In the genomic region with DNA sequence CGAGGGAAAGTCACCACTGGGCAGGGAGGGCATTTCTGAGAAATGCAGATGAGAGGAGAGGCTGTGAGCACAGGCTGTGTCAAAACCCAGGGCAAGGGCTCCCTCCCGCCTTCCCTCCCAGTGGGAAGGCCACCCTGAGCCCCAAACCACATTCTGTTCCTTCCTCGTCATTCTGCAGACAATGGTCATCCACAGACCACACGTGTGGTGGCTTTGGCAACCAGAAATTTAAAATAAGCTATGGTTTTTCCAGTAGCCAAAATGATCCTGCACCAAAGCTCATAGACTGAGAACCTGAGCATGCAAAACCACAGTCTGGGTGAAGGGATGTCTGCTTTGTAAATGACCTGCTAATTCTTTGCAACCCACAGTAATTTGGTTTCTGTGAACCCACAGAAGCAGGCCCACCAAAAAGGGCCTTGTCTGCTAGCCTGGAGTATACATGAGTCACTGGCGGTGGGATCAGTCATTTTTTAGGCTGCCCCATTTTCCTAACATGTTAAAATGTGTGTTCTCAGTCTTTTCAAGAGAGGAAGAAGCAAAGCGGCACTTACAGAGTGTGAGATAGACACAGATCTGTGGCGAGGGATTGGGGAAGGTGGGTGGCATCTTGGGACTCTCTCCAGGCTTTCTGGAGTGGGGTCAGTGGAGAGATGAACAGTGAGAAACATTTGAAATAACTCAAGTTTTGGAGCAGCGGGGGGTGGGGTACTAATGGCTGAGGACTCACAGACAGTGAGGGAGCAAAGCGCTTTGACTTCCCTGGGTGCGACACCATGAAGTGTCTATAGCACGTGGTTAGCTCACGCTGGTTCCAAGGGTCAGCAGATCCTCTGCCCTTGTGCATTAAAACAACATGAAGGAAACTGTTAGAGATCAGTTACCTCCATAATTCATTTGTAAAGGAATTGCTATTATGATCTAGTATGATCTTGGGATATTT, we compare ENCODE assay signal across 1 cellular context.
A peak's percentile ranks its signal among the peaks of the same experiment; 100 is the strongest.
TF ChIP-seq lines count a peak whose summit lies in the region.

No MANE protein-coding gene starts in this region.

TF ChIP-seq in K562, 482 proteins besides CTCF, POLR2A, EP300 and RAD21:
- TF ChIP-seq NBN (IDR thresholded peaks at IDR 0.05; ENCODE audit: low read depth) (no peak), ILK (tag; IDR thresholded peaks at IDR 0.05; ENCODE audit: borderline replicate concordance, low read depth) (no peak), ZNF316 (IDR thresholded peaks at IDR 0.05) (no peak), CHCHD3 (CRISPR knock-in tag; IDR thresholded peaks at IDR 0.05) (no peak), L3MBTL2 (IDR thresholded peaks at IDR 0.05) (0 out of 2 replicates have a peak, but pooled peaks have one; percentile 16), ZFP1 (CRISPR knock-in tag; IDR thresholded peaks at IDR 0.05) (no peak), ARHGAP35 (IDR thresholded peaks at IDR 0.05; ENCODE audit: partially characterized antibody) (no peak), NR4A1 (CRISPR knock-in tag; IDR thresholded peaks at IDR 0.05) (no peak), NR4A1 (tag; IDR thresholded peaks at IDR 0.05) (no peak)
- TF ChIP-seq, protein P1, sequence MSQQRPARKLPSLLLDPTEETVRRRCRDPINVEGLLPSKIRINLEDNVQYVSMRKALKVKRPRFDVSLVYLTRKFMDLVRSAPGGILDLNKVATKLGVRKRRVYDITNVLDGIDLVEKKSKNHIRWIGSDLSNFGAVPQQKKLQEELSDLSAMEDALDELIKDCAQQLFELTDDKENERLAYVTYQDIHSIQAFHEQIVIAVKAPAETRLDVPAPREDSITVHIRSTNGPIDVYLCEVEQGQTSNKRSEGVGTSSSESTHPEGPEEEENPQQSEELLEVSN (IDR thresholded peaks at IDR 0.05; ENCODE audit: borderline replicate concordance in 1 of 2, extremely low read depth in 1 of 2, insufficient read depth in 1 of 2, insufficient read length in 1 of 2, low read depth in 1 of 2, low read length in 1 of 2, poor library complexity in 1 of 2, severe bottlenecking in 1 of 2), result peak in 1 of 2 experiments; percentile 15
